Comparison of ENCODE assay signal across 7 cellular contexts in genomic region chr2:152635635-152636298, GRCh38.
A peak's percentile ranks its signal among the peaks of the same experiment; 100 is the strongest.
DNase-seq lines count a peak whose midpoint lies in the region; ATAC-seq and TF ChIP-seq lines count a peak whose summit lies in the region.

No MANE protein-coding gene starts in this region.

- no peak overlapping the region for H3K4me3 Mint-ChIP-seq in activated CD8-positive, alpha-beta T cell treated with anti-CD3 and anti-CD28 coated beads, Interleukin-2, amount 10 ng/mL, durations not matched to agents 7 days and 5 days
- no peak overlapping the region for H3K4me3 Mint-ChIP-seq in endodermal cell

- H3K36me3 ChIP-seq in endodermal cell (ENCODE audit: control insufficient read depth, insufficient read depth, low read length) (peaks cover 70% of the 10 kb centered on the region), mucosa of descending colon (ENCODE audit: low read depth) (no peaks in the 10 kb centered on the region)

- H3K27ac Mint-ChIP-seq in activated CD8-positive, alpha-beta T cell treated with anti-CD3 and anti-CD28 coated beads, Interleukin-2, amount 10 ng/mL, durations not matched to agents 7 days and 5 days, result no peak overlapping the region
- no peak overlapping the region for H3K27ac Mint-ChIP-seq in endodermal cell

- TF ChIP-seq CTCF in GM12872 (IDR thresholded peaks at IDR 0.05; ENCODE audit: insufficient read depth, low read depth, low read length) (peak; percentile 84), endodermal cell (conservative IDR thresholded peaks at IDR 0.05) (peak; percentile 94), mucosa of descending colon (IDR thresholded peaks at IDR 0.05) (peak; percentile 60)

- H3K27ac ChIP-seq in endodermal cell (ENCODE audit: low read depth, low read length), result no peak overlapping the region

- H3K9me3 ChIP-seq in endodermal cell (ENCODE audit: control insufficient read depth, low read length) (no peaks in the 10 kb centered on the region), mucosa of descending colon (no peaks in the 10 kb centered on the region)

- intact Hi-C loops in mucosa of descending colon (cut with DNase I, micrococcal nuclease), result loop anchor here (5.0 to 10.0 kb wide), 3 partner anchors 301 to 601 kb away; partner anchors contain the start of gene FMNL2 (in 1 of the 2)

- peak; percentile 68 for DNase-seq in NCI-H748 (lab: John Stamatoyannopoulos, UW; ENCODE audit: unreplicated experiment)
- peak; percentile 74 for DNase-seq in activated CD8-positive, alpha-beta T cell treated with anti-CD3 and anti-CD28 coated beads, Interleukin-2, amount 10 ng/mL, durations not matched to agents 7 days and 5 days
- DNase-seq in endodermal cell, result peak; percentile 90
- DNase-seq in mucosa of descending colon, result peak in 2 of 3 donors; percentile 45 to 78
- peak; percentile 7 to 25 for DNase-seq in stimulated activated CD8-positive, alpha-beta memory T cell treated with anti-CD3 and anti-CD28 coated beads, Interleukin-7, amount 100 ng/mL, for 48 hours (ENCODE audit: extremely low read depth in 1 of 2, low read depth in 1 of 2)

- WGBS in endodermal cell (ENCODE audit: insufficient coverage in 1 of 2, insufficient read length in 1 of 2), 2 experiments, result 47 to 80% methylated on average over 1 to 5 of the region's 5 CpGs

- CTCF ChIA-PET in activated CD8-positive, alpha-beta T cell treated with anti-CD3 and anti-CD28 coated beads, Interleukin-2, amount 10 ng/mL, durations not matched to agents 7 days and 5 days (lab: Charles Lee), result interaction anchor here (0.6 to 5.5 kb wide), 34 partner anchors 9 to 600 kb away, joined by 3 to 64 read pairs (median 4); partner anchors contain the start of gene STAM2

- ATAC-seq in HG02852 (IDR thresholded peaks at IDR 0.05; ENCODE audit: unreplicated experiment), result peak; percentile 63
- ATAC-seq in activated CD8-positive, alpha-beta T cell treated with anti-CD3 and anti-CD28 coated beads, Interleukin-2, amount 10 ng/mL, durations not matched to agents 7 days and 5 days, result peak; percentile 78
- ATAC-seq in mucosa of descending colon, result peak; percentile 85

- H3K9me3 Mint-ChIP-seq in activated CD8-positive, alpha-beta T cell treated with anti-CD3 and anti-CD28 coated beads, Interleukin-2, amount 10 ng/mL, durations not matched to agents 7 days and 5 days (ENCODE audit: insufficient read depth), result no peaks in the 10 kb centered on the region
- no peaks in the 10 kb centered on the region for H3K9me3 Mint-ChIP-seq in endodermal cell

- H3K4me1 Mint-ChIP-seq in activated CD8-positive, alpha-beta T cell treated with anti-CD3 and anti-CD28 coated beads, Interleukin-2, amount 10 ng/mL, durations not matched to agents 7 days and 5 days (ENCODE audit: low read depth), result no peaks in the 10 kb centered on the region
- no peaks in the 10 kb centered on the region for H3K4me1 Mint-ChIP-seq in endodermal cell

- H3K9ac ChIP-seq in endodermal cell (ENCODE audit: extremely low read depth, low read length, poor library complexity, severe bottlenecking), result no peak overlapping the region

- H3K27me3 ChIP-seq in endodermal cell (ENCODE audit: control insufficient read depth, insufficient read depth, low read length, poor library complexity, severe bottlenecking), result no peaks in the 10 kb centered on the region

- POLR2A ChIA-PET in activated CD8-positive, alpha-beta T cell treated with anti-CD3 and anti-CD28 coated beads, Interleukin-2, amount 10 ng/mL, durations not matched to agents 7 days and 5 days (lab: Charles Lee), result interaction anchor here (0.6 to 1.2 kb wide), 2 partner anchors 81 to 460 kb away, joined by 4 read pairs; no protein-coding TSS in a partner anchor

- H3K4me3 ChIP-seq in endodermal cell (ENCODE audit: low read length) (no peak overlapping the region), mucosa of descending colon (no peak overlapping the region)

- H3K27me3 Mint-ChIP-seq in activated CD8-positive, alpha-beta T cell treated with anti-CD3 and anti-CD28 coated beads, Interleukin-2, amount 10 ng/mL, durations not matched to agents 7 days and 5 days (ENCODE audit: low read depth), result no peaks in the 10 kb centered on the region
- H3K27me3 Mint-ChIP-seq in endodermal cell (ENCODE audit: insufficient read depth), result no peaks in the 10 kb centered on the region

- H3K4me1 ChIP-seq in endodermal cell (ENCODE audit: control insufficient read depth, insufficient read depth, low read length) (no peaks in the 10 kb centered on the region), mucosa of descending colon (ENCODE audit: low read depth) (no peaks in the 10 kb centered on the region)

- H3K36me3 Mint-ChIP-seq in activated CD8-positive, alpha-beta T cell treated with anti-CD3 and anti-CD28 coated beads, Interleukin-2, amount 10 ng/mL, durations not matched to agents 7 days and 5 days (ENCODE audit: low read depth), result no peaks in the 10 kb centered on the region
- peaks cover 64% of the 10 kb centered on the region for H3K36me3 Mint-ChIP-seq in endodermal cell (ENCODE audit: low read depth)

Comparison
In these comparisons a context has a peak if more than half of its experiments do, and no peak if none do; other contexts are left out.
1. DNase-seq: peak in every context shown above with its lines; median percentile 90 in endodermal cell; 74 in activated CD8-positive, alpha-beta T cell treated with anti-CD3 and anti-CD28 coated beads, Interleukin-2, amount 10 ng/mL, durations not matched to agents 7 days and 5 days; 68 in NCI-H748; 62 in mucosa of descending colon; 16 in stimulated activated CD8-positive, alpha-beta memory T cell treated with anti-CD3 and anti-CD28 coated beads, Interleukin-7, amount 100 ng/mL, for 48 hours.